Comparison of ENCODE assay signal across 10 cellular contexts in genomic region chr2:174787485-174788205, GRCh38. TPM values are rescaled to one million over a fixed set of nuclear protein-coding genes. Genes with fewer than 3 reads are reported as not detected.
A peak's percentile ranks its signal among the peaks of the same experiment; 100 is the strongest.
DNase-seq lines count a peak whose midpoint lies in the region; ATAC-seq and FAIRE-seq lines count a peak whose summit lies in the region.
"Had no signal": no experiment of that assay in that cellular context is flagged by ENCODE, and none has a peak within 500 bp of the region (broad histone marks: within the 10 kb centered on the region; RNA-seq: fewer than 3 reads in every experiment).

No MANE protein-coding gene starts in this region.

- peak overlapping the region; percentile 50 for H3K27ac ChIP-seq in temporal lobe (ENCODE audit: low read depth, low read length)
- H3K27ac ChIP-seq: thoracic aorta had no signal

- ATAC-seq in activated T-cell treated with anti-CD3 and anti-CD28 coated beads, Interleukin-2, amount 50 U/mL, for 72 hours (replicated peaks in 1 of 2) = peak; percentile 50 to 74
- no peak for ATAC-seq in activated T-cell treated with anti-CD3 and anti-CD28 coated beads, Interleukin-2, amount 50 U/mL, for 4 hours
- ATAC-seq in HG03342 (IDR thresholded peaks at IDR 0.05; ENCODE audit: unreplicated experiment) = no peak

- no peaks in the 10 kb centered on the region for H3K27me3 Mint-ChIP-seq in activated T-cell treated with anti-CD3 and anti-CD28 coated beads, Interleukin-2, amount 50 U/mL, for 72 hours (ENCODE audit: low read depth)
- peaks cover 2% of the 10 kb centered on the region for H3K27me3 Mint-ChIP-seq in activated T-cell treated with anti-CD3 and anti-CD28 coated beads, Interleukin-2, amount 50 U/mL, for 4 hours (ENCODE audit: low read depth)

- peaks cover 16% of the 10 kb centered on the region for H3K4me1 Mint-ChIP-seq in activated T-cell treated with anti-CD3 and anti-CD28 coated beads, Interleukin-2, amount 50 U/mL, for 72 hours (ENCODE audit: low read depth)
- H3K4me1 Mint-ChIP-seq in activated T-cell treated with anti-CD3 and anti-CD28 coated beads, Interleukin-2, amount 50 U/mL, for 4 hours (ENCODE audit: low read depth) = peaks cover 12% of the 10 kb centered on the region

- no peaks in the 10 kb centered on the region for H3K36me3 Mint-ChIP-seq in activated T-cell treated with anti-CD3 and anti-CD28 coated beads, Interleukin-2, amount 50 U/mL, for 72 hours (ENCODE audit: insufficient read depth in 2 of 2)
- H3K36me3 Mint-ChIP-seq in activated T-cell treated with anti-CD3 and anti-CD28 coated beads, Interleukin-2, amount 50 U/mL, for 4 hours (ENCODE audit: insufficient read depth) = no peaks in the 10 kb centered on the region

- no peak overlapping the region for H3K27ac Mint-ChIP-seq in activated T-cell treated with anti-CD3 and anti-CD28 coated beads, Interleukin-2, amount 50 U/mL, for 72 hours

- no peak overlapping the region for H3K4me3 Mint-ChIP-seq in activated T-cell treated with anti-CD3 and anti-CD28 coated beads, Interleukin-2, amount 50 U/mL, for 72 hours
- no peak overlapping the region for H3K4me3 Mint-ChIP-seq in activated T-cell treated with anti-CD3 and anti-CD28 coated beads, Interleukin-2, amount 50 U/mL, for 4 hours

- no peaks in the 10 kb centered on the region for H3K9me3 Mint-ChIP-seq in activated T-cell treated with anti-CD3 and anti-CD28 coated beads, Interleukin-2, amount 50 U/mL, for 72 hours
- H3K9me3 Mint-ChIP-seq in activated T-cell treated with anti-CD3 and anti-CD28 coated beads, Interleukin-2, amount 50 U/mL, for 4 hours = no peaks in the 10 kb centered on the region

- intact Hi-C loops in cardiac septum (cut with DNase I) = no loop called here

- peak in 1 of 2 donors; percentile 34 for DNase-seq in activated T-cell treated with anti-CD3 and anti-CD28 coated beads, Interleukin-2, amount 50 U/mL, for 72 hours
- DNase-seq in activated T-cell treated with anti-CD3 and anti-CD28 coated beads, Interleukin-2, amount 50 U/mL, for 4 hours = no peak
- DNase-seq in activated CD8-positive, alpha-beta memory T cell treated with anti-CD3 and anti-CD28 coated beads, Interleukin-2, amount 50 U/mL, for 4 hours = peak; percentile 38
- DNase-seq in iPS DF 4.7 (ENCODE audit: extremely low read depth, low spot score) (peak; percentile 94), cardiac septum (ENCODE audit: low spot score) (no peak), frontal cortex (ENCODE audit: low spot score in 2 of 2) (no peak)
- DNase-seq: NCI-H526 treated with DMSO at 0.1 percent for 48 hours had no signal

- no peak for FAIRE-seq in frontal cortex (lab: Jason Lieb, UNC)

RNA-seq across cellular contexts. Expression of gene CHRNA1, which starts 23.4 kb away (rescaled TPM):
- not detected for total RNA-seq in activated T-cell treated with anti-CD3 and anti-CD28 coated beads, Interleukin-2, amount 50 U/mL, for 72 hours
- total RNA-seq in activated T-cell treated with anti-CD3 and anti-CD28 coated beads, Interleukin-2, amount 50 U/mL, for 4 hours = not detected
- total RNA-seq in temporal lobe = not detected
- 0.94 TPM for total RNA-seq in cardiac septum
- total RNA-seq in frontal cortex = not detected

Comparison
In these comparisons a context has a peak if more than half of its experiments do, and no peak if none do; other contexts are left out.
1. ATAC-seq: peak in activated T-cell treated with anti-CD3 and anti-CD28 coated beads, Interleukin-2, amount 50 U/mL, for 72 hours (2 of 2); none in activated T-cell treated with anti-CD3 and anti-CD28 coated beads, Interleukin-2, amount 50 U/mL, for 4 hours (0 of 2) and HG03342 (single experiment).
2. DNase-seq: peak in activated CD8-positive, alpha-beta memory T cell treated with anti-CD3 and anti-CD28 coated beads, Interleukin-2, amount 50 U/mL, for 4 hours (single experiment) and iPS DF 4.7 (single experiment); none in activated T-cell treated with anti-CD3 and anti-CD28 coated beads, Interleukin-2, amount 50 U/mL, for 4 hours (single experiment), cardiac septum (single experiment) and frontal cortex (0 of 2).